10 cellular contexts compared by ENCODE assay signal in genomic region chr7:101201695-101202602, GRCh38. TPM values are rescaled to one million over a fixed set of nuclear protein-coding genes. Genes with fewer than 3 reads are reported as not detected.
DNase-seq lines count a peak whose midpoint lies in the region; ATAC-seq, FAIRE-seq and TF ChIP-seq lines count a peak whose summit lies in the region.
"Had no signal": no experiment of that assay in that cellular context is flagged by ENCODE, and none has a peak within 500 bp of the region (broad histone marks: within the 10 kb centered on the region; RNA-seq: fewer than 3 reads in every experiment).

No MANE protein-coding gene starts in this region.

- H3K36me3 Mint-ChIP-seq in endothelial cell (ENCODE audit: low read depth, unreplicated experiment) = no peaks in the 10 kb centered on the region

- H3K9me3 ChIP-seq in pancreas = no peaks in the 10 kb centered on the region

- no peak overlapping the region for H3K27ac Mint-ChIP-seq in endothelial cell (ENCODE audit: unreplicated experiment)

- H3K4me3 ChIP-seq in pancreas = peak overlapping the region in 2 of 4 donors; percentile 18 to 39

- H3K27me3 ChIP-seq in pancreas = peaks cover 0 to 2% (median 0%) of the 10 kb centered on the region in 4 donors

- H3K4me1 Mint-ChIP-seq in endothelial cell (ENCODE audit: unreplicated experiment) = no peaks in the 10 kb centered on the region

- peaks cover 13% of the 10 kb centered on the region for H3K27me3 Mint-ChIP-seq in endothelial cell (ENCODE audit: unreplicated experiment)

- H3K4me1 ChIP-seq in pancreas = peaks cover 0 to 3% (median 0%) of the 10 kb centered on the region in 3 donors

- ATAC-seq in pancreas (peak; percentile 60 to 84 (median 70)), GM18870 (IDR thresholded peaks at IDR 0.05; ENCODE audit: unreplicated experiment) (no peak)

- 11 to 17% methylated on average over 58 to 75 of the region's 75 CpGs for WGBS in pancreas, 2 donors

- DNase-seq in HuH-7.5 (ENCODE audit: low spot score) (peak; percentile 61), endothelial cell (ENCODE audit: low spot score) (peak; percentile 19), pancreas (peak in 1 of 6 donors; percentile 70), C1 segment of cervical spinal cord (lab: John Stamatoyannopoulos, UW) (no peak)
- no peak for DNase-seq in activated CD8-positive, alpha-beta memory T cell treated with anti-CD3 and anti-CD28 coated beads, Interleukin-2, amount 50 U/mL, for 4 hours
- DNase-seq: brain microvascular endothelial cell, glutamatergic neuron had no signal

- TF ChIP-seq CTCF in endothelial cell (IDR thresholded peaks at IDR 0.05; ENCODE audit: unreplicated experiment) (no peak), pancreas (IDR thresholded peaks at IDR 0.05) (no peak)

- H3K36me3 ChIP-seq in pancreas = no peaks in the 10 kb centered on the region

- intact Hi-C loops in pancreas (cut with DNase I) = no loop called here

- H3K9me3 Mint-ChIP-seq in endothelial cell (ENCODE audit: unreplicated experiment) = no peaks in the 10 kb centered on the region

- H3K4me3 Mint-ChIP-seq in endothelial cell (ENCODE audit: unreplicated experiment) = no peak overlapping the region

- FAIRE-seq in pancreas (lab: Jason Lieb, UNC) = no peak
- FAIRE-seq: G401.6 had no signal

- no peak overlapping the region for H3K27ac ChIP-seq in pancreas
- H3K27ac ChIP-seq: brain microvascular endothelial cell had no signal

RNA-seq across cellular contexts. Expression of gene MOGAT3, which starts 1.1 kb away (rescaled TPM):
- total RNA-seq in endothelial cell (ENCODE audit: unreplicated experiment) = not detected
- total RNA-seq in pancreas = not detected
- not detected for polyA plus RNA-seq in pancreas
- total RNA-seq: omental fat pad had no signal

RNA-seq across cellular contexts. Expression of gene PLOD3, which starts 15.4 kb away (rescaled TPM):
- total RNA-seq in endothelial cell (ENCODE audit: unreplicated experiment) (73.0 TPM), pancreas (10 to 100 TPM; 27.2 to 54.5 (median 36.8) TPM)
- polyA plus RNA-seq in pancreas = 10 to 100 TPM; 38.8 to 55.7 TPM

RNA-seq across cellular contexts. Expression of gene ZNHIT1, which starts 16.0 kb away (rescaled TPM):
- total RNA-seq in endothelial cell (ENCODE audit: unreplicated experiment) (71.5 TPM), pancreas (10 to 100 TPM; 25.7 to 38.2 (median 32.4) TPM)
- 10 to 100 TPM; 84.3 to 92.3 TPM for polyA plus RNA-seq in pancreas

RNA-seq across cellular contexts. Expression of gene NAT16, which starts 21.9 kb away (rescaled TPM):
- total RNA-seq in endothelial cell (ENCODE audit: unreplicated experiment) (not detected), pancreas (1 to 10 TPM in 1 of 6 donors, under 1 TPM in 4, not detected in 1; 0.19 to 1.3 (median 0.43) TPM)
- polyA plus RNA-seq in pancreas = 1 to 10 TPM; 1.3 to 3.6 TPM

RNA-seq across cellular contexts. Expression of gene CLDN15, which starts 35.7 kb away (rescaled TPM):
- total RNA-seq in endothelial cell (ENCODE audit: unreplicated experiment) = 10.5 TPM
- total RNA-seq in pancreas = 1 to 10 TPM; 2.2 to 8.5 (median 2.7) TPM
- 10 to 100 TPM; 12.8 to 15.2 TPM for polyA plus RNA-seq in pancreas

Comparison
In these comparisons a context has a peak if more than half of its experiments do, and no peak if none do; other contexts are left out.
1. DNase-seq: peak in HuH-7.5 (single experiment) and endothelial cell (single experiment); none in activated CD8-positive, alpha-beta memory T cell treated with anti-CD3 and anti-CD28 coated beads, Interleukin-2, amount 50 U/mL, for 4 hours (single experiment) and C1 segment of cervical spinal cord (0 of 14).